In genomic region chr16:14608111-14608566, GRCh38 we compare ENCODE assay signal across 15 cellular contexts. TPM values are rescaled to one million over a fixed set of nuclear protein-coding genes. Genes with fewer than 3 reads are reported as not detected.
DNase-seq lines count a peak whose midpoint lies in the region; ATAC-seq, FAIRE-seq and TF ChIP-seq lines count a peak whose summit lies in the region.
"Had no signal": no experiment of that assay in that cellular context is flagged by ENCODE, and none has a peak within 500 bp of the region (broad histone marks: within the 10 kb centered on the region; RNA-seq: fewer than 3 reads in every experiment).

No MANE protein-coding gene starts in this region.

- CTCF ChIA-PET in activated B cell treated with CpG ODN at 0.5 μM for 24 hours (lab: Charles Lee) = interaction anchor here (0.7 to 0.9 kb wide), 2 partner anchors 18 to 42 kb away, joined by 3 read pairs; no protein-coding TSS in a partner anchor

- intact Hi-C loops in activated B cell treated with CpG ODN at 0.5 μM for 24 hours (cut with micrococcal nuclease) = loop anchor here (1.0 to 10.0 kb wide), 3 partner anchors 22 to 683 kb away; partner anchors contain the start of genes ERCC4 and PARN

- peak overlapping the region; percentile 77 for H3K27ac Mint-ChIP-seq in activated B cell treated with CpG ODN at 0.5 μM for 24 hours

- H3K4me1 Mint-ChIP-seq in activated B cell treated with CpG ODN at 0.5 μM for 24 hours = peaks cover 44% of the 10 kb centered on the region

- peak overlapping the region; percentile 67 for H3K4me3 Mint-ChIP-seq in activated B cell treated with CpG ODN at 0.5 μM for 24 hours

- H3K27me3 Mint-ChIP-seq in activated B cell treated with CpG ODN at 0.5 μM for 24 hours = no peaks in the 10 kb centered on the region

- TF ChIP-seq POLR2A in GM12891 (IDR thresholded peaks at IDR 0.05; ENCODE audit: low read depth, low read length) = no peak

- FAIRE-seq in GM12891 (lab: Jason Lieb, UNC) = no peak
- FAIRE-seq: pancreas had no signal

- no peak for TF ChIP-seq CTCF in activated B cell treated with CpG ODN at 0.5 μM for 24 hours (IDR thresholded peaks at IDR 0.05)

- POLR2A ChIA-PET in activated B cell treated with CpG ODN at 0.5 μM for 24 hours (lab: Charles Lee) = interaction anchor here (1.0 to 2.2 kb wide), 4 partner anchors 8 to 24 kb away, joined by 3 to 12 read pairs (median 4); partner anchors contain the start of genes BFAR and PARN

- DNase-seq in GM12891 (ENCODE audit: insufficient read length, low spot score) (no peak), activated B cell treated with CpG ODN at 0.5 μM for 24 hours (no peak), occipital lobe (lab: John Stamatoyannopoulos, UW) (no peak), NCI-H1105 (lab: John Stamatoyannopoulos, UW) (no peak), HT-29 (ENCODE audit: low spot score) (no peak)
- DNase-seq: activated gamma-delta T cell, cortex of kidney, kidney glomerular epithelial cell, OCI-M1, pancreas had no signal

- H3K36me3 Mint-ChIP-seq in activated B cell treated with CpG ODN at 0.5 μM for 24 hours (ENCODE audit: low read depth) = peaks cover 72% of the 10 kb centered on the region

- H3K9me3 Mint-ChIP-seq in activated B cell treated with CpG ODN at 0.5 μM for 24 hours = no peaks in the 10 kb centered on the region

- ATAC-seq in GM19463 (IDR thresholded peaks at IDR 0.05; ENCODE audit: unreplicated experiment) (peak; percentile 36), HG03108 (IDR thresholded peaks at IDR 0.05; ENCODE audit: unreplicated experiment) (peak; percentile 55), activated B cell treated with CpG ODN at 0.5 μM for 24 hours (ENCODE audit: low read depth) (peak; percentile 70), HG03439 (IDR thresholded peaks at IDR 0.05; ENCODE audit: unreplicated experiment) (no peak)
- ATAC-seq: esophagus mucosa, HCT116 had no signal

TF ChIP-seq in GM12891, 5 proteins besides CTCF, POLR2A, EP300 and RAD21:
- TF ChIP-seq SPI1 (IDR thresholded peaks at IDR 0.05; ENCODE audit: low read depth, low read length) (peak; percentile 49; the same call in 1 of the 2 replicates), POU2F2 (IDR thresholded peaks at IDR 0.05; ENCODE audit: low read depth, low read length) (no peak), TAF1 (IDR thresholded peaks at IDR 0.05; ENCODE audit: low read depth, low read length) (no peak)

RNA-seq across cellular contexts. Expression of gene PARN, which starts 21.9 kb away (rescaled TPM):
- polyA plus RNA-seq in GM12891 (2012; ENCODE audit: low read depth, missing spikeins) = 29.9 TPM
- total RNA-seq in activated B cell treated with CpG ODN at 0.5 μM for 24 hours = 47.3 and 49.6 TPM in 2 replicates
- total RNA-seq in occipital lobe = 25.6 TPM
- total RNA-seq in HT-29 (2014; rRNA removed; shearing (Covaris generic)) = 10.8 and 10.9 TPM in 2 replicates

RNA-seq across cellular contexts. Expression of gene BFAR, which starts 24.6 kb away (rescaled TPM):
- 38.6 TPM for polyA plus RNA-seq in GM12891 (2012; ENCODE audit: low read depth, missing spikeins)
- total RNA-seq in activated B cell treated with CpG ODN at 0.5 μM for 24 hours = 54.9 and 68.2 TPM in 2 replicates
- total RNA-seq in occipital lobe = 52.6 TPM
- 33.3 and 35.5 TPM in 2 replicates for total RNA-seq in HT-29 (2014; rRNA removed; shearing (Covaris generic))
